Comparison of ENCODE assay signal across 2 cellular contexts in genomic region chr5:61253547-61253946, GRCh38.
TF ChIP-seq lines count a peak whose summit lies in the region.

No MANE protein-coding gene starts in this region.

TF ChIP-seq in HepG2, 621 proteins besides CTCF, POLR2A, EP300 and RAD21 (continued from another document):
- TF ChIP-seq, protein P1, sequence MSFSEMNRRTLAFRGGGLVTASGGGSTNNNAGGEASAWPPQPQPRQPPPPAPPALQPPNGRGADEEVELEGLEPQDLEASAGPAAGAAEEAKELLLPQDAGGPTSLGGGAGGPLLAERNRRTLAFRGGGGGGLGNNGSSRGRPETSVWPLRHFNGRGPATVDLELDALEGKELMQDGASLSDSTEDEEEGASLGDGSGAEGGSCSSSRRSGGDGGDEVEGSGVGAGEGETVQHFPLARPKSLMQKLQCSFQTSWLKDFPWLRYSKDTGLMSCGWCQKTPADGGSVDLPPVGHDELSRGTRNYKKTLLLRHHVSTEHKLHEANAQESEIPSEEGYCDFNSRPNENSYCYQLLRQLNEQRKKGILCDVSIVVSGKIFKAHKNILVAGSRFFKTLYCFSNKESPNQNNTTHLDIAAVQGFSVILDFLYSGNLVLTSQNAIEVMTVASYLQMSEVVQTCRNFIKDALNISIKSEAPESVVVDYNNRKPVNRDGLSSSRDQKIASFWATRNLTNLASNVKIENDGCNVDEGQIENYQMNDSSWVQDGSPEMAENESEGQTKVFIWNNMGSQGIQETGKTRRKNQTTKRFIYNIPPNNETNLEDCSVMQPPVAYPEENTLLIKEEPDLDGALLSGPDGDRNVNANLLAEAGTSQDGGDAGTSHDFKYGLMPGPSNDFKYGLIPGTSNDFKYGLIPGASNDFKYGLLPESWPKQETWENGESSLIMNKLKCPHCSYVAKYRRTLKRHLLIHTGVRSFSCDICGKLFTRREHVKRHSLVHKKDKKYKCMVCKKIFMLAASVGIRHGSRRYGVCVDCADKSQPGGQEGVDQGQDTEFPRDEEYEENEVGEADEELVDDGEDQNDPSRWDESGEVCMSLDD (CRISPR knock-in tag; IDR thresholded peaks at IDR 0.05; ENCODE audit: borderline replicate concordance): no peak
- TF ChIP-seq SRY (CRISPR knock-in tag; IDR thresholded peaks at IDR 0.05) (no peak), HMGA1 (CRISPR knock-in tag; conservative IDR thresholded peaks at IDR 0.05) (no peak), ZNF33A (CRISPR knock-in tag; IDR thresholded peaks at IDR 0.05; ENCODE audit: borderline replicate concordance) (no peak), MAFK (conservative IDR thresholded peaks at IDR 0.05 in 1 of 2, IDR thresholded peaks at IDR 0.05 in 1 of 2; ENCODE audit: low read length in 2 of 2) (peak; percentile 65 to 78), TBX2 (CRISPR knock-in tag; IDR thresholded peaks at IDR 0.05; ENCODE audit: borderline replicate concordance) (no peak)
- TF ChIP-seq, protein P2, sequence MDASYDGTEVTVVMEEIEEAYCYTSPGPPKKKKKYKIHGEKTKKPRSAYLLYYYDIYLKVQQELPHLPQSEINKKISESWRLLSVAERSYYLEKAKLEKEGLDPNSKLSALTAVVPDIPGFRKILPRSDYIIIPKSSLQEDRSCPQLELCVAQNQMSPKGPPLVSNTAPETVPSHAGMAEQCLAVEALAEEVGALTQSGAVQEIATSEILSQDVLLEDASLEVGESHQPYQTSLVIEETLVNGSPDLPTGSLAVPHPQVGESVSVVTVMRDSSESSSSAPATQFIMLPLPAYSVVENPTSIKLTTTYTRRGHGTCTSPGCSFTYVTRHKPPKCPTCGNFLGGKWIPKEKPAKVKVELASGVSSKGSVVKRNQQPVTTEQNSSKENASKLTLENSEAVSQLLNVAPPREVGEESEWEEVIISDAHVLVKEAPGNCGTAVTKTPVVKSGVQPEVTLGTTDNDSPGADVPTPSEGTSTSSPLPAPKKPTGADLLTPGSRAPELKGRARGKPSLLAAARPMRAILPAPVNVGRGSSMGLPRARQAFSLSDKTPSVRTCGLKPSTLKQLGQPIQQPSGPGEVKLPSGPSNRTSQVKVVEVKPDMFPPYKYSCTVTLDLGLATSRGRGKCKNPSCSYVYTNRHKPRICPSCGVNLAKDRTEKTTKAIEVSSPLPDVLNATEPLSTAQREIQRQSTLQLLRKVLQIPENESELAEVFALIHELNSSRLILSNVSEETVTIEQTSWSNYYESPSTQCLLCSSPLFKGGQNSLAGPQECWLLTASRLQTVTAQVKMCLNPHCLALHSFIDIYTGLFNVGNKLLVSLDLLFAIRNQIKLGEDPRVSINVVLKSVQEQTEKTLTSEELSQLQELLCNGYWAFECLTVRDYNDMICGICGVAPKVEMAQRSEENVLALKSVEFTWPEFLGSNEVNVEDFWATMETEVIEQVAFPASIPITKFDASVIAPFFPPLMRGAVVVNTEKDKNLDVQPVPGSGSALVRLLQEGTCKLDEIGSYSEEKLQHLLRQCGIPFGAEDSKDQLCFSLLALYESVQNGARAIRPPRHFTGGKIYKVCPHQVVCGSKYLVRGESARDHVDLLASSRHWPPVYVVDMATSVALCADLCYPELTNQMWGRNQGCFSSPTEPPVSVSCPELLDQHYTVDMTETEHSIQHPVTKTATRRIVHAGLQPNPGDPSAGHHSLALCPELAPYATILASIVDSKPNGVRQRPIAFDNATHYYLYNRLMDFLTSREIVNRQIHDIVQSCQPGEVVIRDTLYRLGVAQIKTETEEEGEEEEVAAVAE (CRISPR knock-in tag; IDR thresholded peaks at IDR 0.05; ENCODE audit: borderline replicate concordance): no peak
- TF ChIP-seq, protein P3, sequence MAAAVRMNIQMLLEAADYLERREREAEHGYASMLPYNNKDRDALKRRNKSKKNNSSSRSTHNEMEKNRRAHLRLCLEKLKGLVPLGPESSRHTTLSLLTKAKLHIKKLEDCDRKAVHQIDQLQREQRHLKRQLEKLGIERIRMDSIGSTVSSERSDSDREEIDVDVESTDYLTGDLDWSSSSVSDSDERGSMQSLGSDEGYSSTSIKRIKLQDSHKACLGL (CRISPR knock-in tag; IDR thresholded peaks at IDR 0.05): no peak

TF ChIP-seq in K562, 482 proteins besides CTCF, POLR2A, EP300 and RAD21 (continued from another document):
- TF ChIP-seq ETV5 (CRISPR knock-in tag; IDR thresholded peaks at IDR 0.05; ENCODE audit: low read depth): no peak
